8 cellular contexts compared by ENCODE assay signal in genomic region chr7:140924821-140925421, GRCh38. TPM values are rescaled to one million over a fixed set of nuclear protein-coding genes. Genes with fewer than 3 reads are reported as not detected.
DNase-seq lines count a peak whose midpoint lies in the region; ATAC-seq, FAIRE-seq and TF ChIP-seq lines count a peak whose summit lies in the region.

Gene BRAF, minus strand, starts transcription at chr7:140924929. Its CDS starts 226 bp downstream, at chr7:140924703.

- H3K79me2 ChIP-seq in OCI-LY1 (ENCODE audit: insufficient read depth, low read length) (peaks cover 43% of the 10 kb centered on the region), endothelial cell of umbilical vein (ENCODE audit: control insufficient read depth, insufficient read depth, low read length) (peaks cover 43% of the 10 kb centered on the region)

- peak; percentile 69 for TF ChIP-seq POLR2A in endothelial cell of umbilical vein (IDR thresholded peaks at IDR 0.05; ENCODE audit: low read depth, low read length)

- POLR2A ChIA-PET in endothelial cell of umbilical vein (lab: Charles Lee), result no interaction called here

- ATAC-seq in GM21515 (IDR thresholded peaks at IDR 0.05; ENCODE audit: unreplicated experiment), result peak; percentile 57

- H3F3A ChIP-seq in OCI-LY1 (ENCODE audit: insufficient read depth, low read length), result peaks cover 10% of the 10 kb centered on the region; the same call in 1 of the 2 replicates

- peak within 1 kb of the TSS; percentile 91 for H3K4me3 ChIP-seq in OCI-LY1 (ENCODE audit: low read depth, low read length, poor library complexity, severe bottlenecking)
- peak within 1 kb of the TSS; percentile 89 to 97 (median 97) for H3K4me3 ChIP-seq in endothelial cell of umbilical vein (replicated peaks in 1 of 3; ENCODE audit: insufficient read depth in 1 of 3, low read depth in 1 of 3, low read length in 3 of 3)

- no peaks in the 10 kb centered on the region for H3K4me1 Mint-ChIP-seq in Calu3 (ENCODE audit: low read depth, unreplicated experiment)

- H3K4me2 ChIP-seq in OCI-LY1 (ENCODE audit: low read length) (peak within 1 kb of the TSS; percentile 91), endothelial cell of umbilical vein (ENCODE audit: insufficient read depth, low read length) (peak within 1 kb of the TSS; percentile 100)

- peak within 1 kb of the TSS; percentile 92 for H3K9ac ChIP-seq in OCI-LY1 (ENCODE audit: low read length)
- H3K9ac ChIP-seq in endothelial cell of umbilical vein (replicated peaks; ENCODE audit: extremely low read depth, insufficient read depth, low read length), result peak within 1 kb of the TSS; percentile 97

- H3K9me1 ChIP-seq in endothelial cell of umbilical vein (replicated peaks; ENCODE audit: control insufficient read depth, extremely low read depth, insufficient read depth, low read length), result no peaks in the 10 kb centered on the region

- H3K36me3 Mint-ChIP-seq in Calu3 (ENCODE audit: insufficient read depth, unreplicated experiment), result no peaks in the 10 kb centered on the region

- no peaks in the 10 kb centered on the region for H3K27me3 Mint-ChIP-seq in Calu3 (ENCODE audit: unreplicated experiment)

- peak within 1 kb of the TSS; percentile 69 for H3K27ac ChIP-seq in OCI-LY1 (ENCODE audit: low read depth, low read length, poor library complexity, severe bottlenecking)
- peak within 1 kb of the TSS; percentile 93 for H3K27ac ChIP-seq in endothelial cell of umbilical vein (ENCODE audit: insufficient read depth, low read depth, low read length)

- H3K4me3 Mint-ChIP-seq in Calu3 (ENCODE audit: low read depth, unreplicated experiment), result no peak within 1 kb of the TSS

- H2AFZ ChIP-seq in OCI-LY1 (ENCODE audit: low read length) (peak within 1 kb of the TSS; percentile 97), endothelial cell of umbilical vein (ENCODE audit: low read depth, low read length) (peak within 1 kb of the TSS; percentile 100)

- dilution Hi-C loops in endothelial cell of umbilical vein (cut with MboI; ENCODE audit: extremely low pct_ligation_motif_present, low sequenced_read_pairs), result no loop called here

- no peaks in the 10 kb centered on the region for H3K9me2 ChIP-seq in OCI-LY1 (ENCODE audit: low read depth, low read length)

- CTCF ChIA-PET in Calu3 (lab: Charles Lee) (interaction anchor here (0.7 to 1.2 kb wide), 2 partner anchors 48 to 251 kb away, joined by 3 to 10 read pairs; no protein-coding TSS in a partner anchor), endothelial cell of umbilical vein (lab: Charles Lee) (interaction anchor here (0.9 to 3.4 kb wide), 5 partner anchors 12 to 116 kb away, joined by 3 to 32 read pairs (median 3); no protein-coding TSS in a partner anchor)

- H3K27me3 ChIP-seq in OCI-LY1 (ENCODE audit: insufficient read depth, low read length) (no peaks in the 10 kb centered on the region), endothelial cell of umbilical vein (ENCODE audit: control insufficient read depth in 2 of 2, insufficient read depth in 2 of 2, low read length in 2 of 2) (peaks cover 4 to 9% of the 10 kb centered on the region in 2 experiments)

- DNase-seq in Calu3 (peak; percentile 89), HuH-7 (ENCODE audit: low spot score) (peak; percentile 77), activated T-cell treated with anti-CD3 and anti-CD28 coated beads for 1 hour (ENCODE audit: low read depth) (peak; percentile 91), endothelial cell of umbilical vein (ENCODE audit: low read depth, low spot score) (peak; percentile 89), midbrain (lab: John Stamatoyannopoulos, UW) (peak; percentile 90)
- DNase-seq in stimulated activated CD8-positive, alpha-beta memory T cell treated with anti-CD3 and anti-CD28 coated beads, Interleukin-15, amount 100 ng/mL, for 48 hours (ENCODE audit: low read depth in 2 of 2), result peak; percentile 84 to 87

- H3K4me1 ChIP-seq in OCI-LY1 (ENCODE audit: insufficient read depth, low read length, severe bottlenecking), result peaks cover 36% of the 10 kb centered on the region
- H3K4me1 ChIP-seq in endothelial cell of umbilical vein (ENCODE audit: control insufficient read depth, extremely low read depth, insufficient read depth, low read length), result peaks cover 12% of the 10 kb centered on the region

- H3K9me3 ChIP-seq in OCI-LY1 (ENCODE audit: low read length) (no peaks in the 10 kb centered on the region), endothelial cell of umbilical vein (replicated peaks; ENCODE audit: control insufficient read depth, insufficient read depth, low read length) (no peaks in the 10 kb centered on the region)

- BruUV-seq in Calu3 (replicated peaks; lab: Mats Ljungman, UMichigan) (no TSS peak), endothelial cell of umbilical vein (replicated peaks; lab: Mats Ljungman, UMichigan) (TSS peak; percentile 92)

- intact Hi-C loops in Calu3 (cut with micrococcal nuclease; ENCODE audit: unreplicated experiment), result loop anchor here (5.0 to 10.0 kb wide), 2 partner anchors 113 to 230 kb away; partner anchors contain the start of gene NDUFB2
- intact Hi-C loops in endothelial cell of umbilical vein (cut with micrococcal nuclease), result loop anchor here (1.0 to 10.0 kb wide), 6 partner anchors 89 to 610 kb away; partner anchors contain the start of genes MKRN1 and MRPS33

- H3K36me3 ChIP-seq in OCI-LY1 (ENCODE audit: insufficient read depth, low read length), result no peaks in the 10 kb centered on the region; the same call in 1 of the 2 replicates
- no peaks in the 10 kb centered on the region for H3K36me3 ChIP-seq in endothelial cell of umbilical vein (ENCODE audit: control insufficient read depth in 2 of 2, extremely low read depth in 1 of 2, insufficient read depth in 2 of 2, low read length in 2 of 2)

- TF ChIP-seq CTCF in Calu3 (IDR thresholded peaks at IDR 0.05; ENCODE audit: unreplicated experiment) (no peak), OCI-LY1 (IDR thresholded peaks at IDR 0.05; ENCODE audit: low read length) (no peak), endothelial cell of umbilical vein (IDR thresholded peaks at IDR 0.05; ENCODE audit: extremely low read depth in 1 of 2, insufficient read depth in 1 of 2, low read depth in 1 of 2, low read length in 2 of 2) (no peak)

- peak; percentile 67 for FAIRE-seq in endothelial cell of umbilical vein (lab: Jason Lieb, UNC)

- no peak within 1 kb of the TSS for H3K27ac Mint-ChIP-seq in Calu3 (ENCODE audit: unreplicated experiment)

- H3K9me3 Mint-ChIP-seq in Calu3 (ENCODE audit: low read depth, unreplicated experiment), result no peaks in the 10 kb centered on the region

- H4K20me1 ChIP-seq in OCI-LY1 (ENCODE audit: insufficient read depth, low read length) (no peaks in the 10 kb centered on the region; the same call in 1 of the 2 replicates), endothelial cell of umbilical vein (replicated peaks; ENCODE audit: control insufficient read depth, extremely low read depth, insufficient read depth, low read length) (peaks cover 2% of the 10 kb centered on the region)

TF ChIP-seq in endothelial cell of umbilical vein, 7 proteins besides CTCF, POLR2A, EP300 and RAD21:
- peak; percentile 59 for TF ChIP-seq POLR2AphosphoS5 (IDR thresholded peaks at IDR 0.05; ENCODE audit: insufficient read depth, low read depth, low read length)
- no peak for TF ChIP-seq MAX (IDR thresholded peaks at IDR 0.05; ENCODE audit: insufficient read depth, insufficient read length)
- peak; percentile 84 for TF ChIP-seq JUN (IDR thresholded peaks at IDR 0.05; ENCODE audit: borderline replicate concordance, insufficient read depth, insufficient read length, low read depth)

RNA-seq across cellular contexts. Expression of gene BRAF, which starts in this region (rescaled TPM):
- total RNA-seq in Calu3 (2022) (31.3 and 33.3 TPM in 2 replicates), endothelial cell of umbilical vein (25.7 and 26.2 TPM in 2 replicates)
- polyA plus RNA-seq in endothelial cell of umbilical vein, result 6.4 and 6.6 TPM in 2 replicates
- polyA plus RNA-seq in endothelial cell of umbilical vein (2011; cell fraction: cytosol; rRNA removed), result 6.1 and 6.4 TPM in 2 replicates
- polyA plus RNA-seq in endothelial cell of umbilical vein (2011; cell fraction: nucleus; rRNA removed), result 30.9 and 31.1 TPM in 2 replicates
- polyA plus RNA-seq in endothelial cell of umbilical vein (2012), result 7.9 and 9.5 TPM in 2 replicates
- polyA minus RNA-seq in endothelial cell of umbilical vein, result 45.0 and 51.0 TPM in 2 replicates
- polyA minus RNA-seq in endothelial cell of umbilical vein (2011; cell fraction: cytosol; rRNA and poly(A)+ RNA removed), result 21.3 TPM
- polyA minus RNA-seq in endothelial cell of umbilical vein (2011; cell fraction: nucleus; rRNA and poly(A)+ RNA removed), result 99.7 and 133 TPM in 2 replicates

Comparison
In these comparisons a context has a peak if more than half of its experiments do, and no peak if none do; other contexts are left out.
1. Peak in every context shown above with its lines: DNase-seq, ATAC-seq, H3K4me3 ChIP-seq and H3K27ac ChIP-seq.